10 cellular contexts compared by ENCODE assay signal in genomic region chr19:43316591-43317319, GRCh38. TPM values are rescaled to one million over a fixed set of nuclear protein-coding genes. Genes with fewer than 3 reads are reported as not detected.
A peak's percentile ranks its signal among the peaks of the same experiment; 100 is the strongest.
DNase-seq lines count a peak whose midpoint lies in the region; ATAC-seq and TF ChIP-seq lines count a peak whose summit lies in the region.
"Had no signal": no experiment of that assay in that cellular context is flagged by ENCODE, and none has a peak within 500 bp of the region (broad histone marks: within the 10 kb centered on the region; RNA-seq: fewer than 3 reads in every experiment).

No MANE protein-coding gene starts in this region.

- no peaks in the 10 kb centered on the region; a peak in 1 of 4 replicates for H3K4me1 ChIP-seq in SK-N-SH (ENCODE audit: control insufficient read depth in 1 of 2, insufficient read depth in 2 of 2, low read depth in 1 of 2, low read length in 1 of 2)

- H3K9me3 ChIP-seq in SK-N-SH: no peaks in the 10 kb centered on the region

- 0 out of 4 replicates have a peak overlapping the region, but pooled peaks of 1 of the 2 experiments have one; percentile 14 for H3K4me3 ChIP-seq in SK-N-SH (ENCODE audit: low read depth in 2 of 2, low read length in 1 of 2)

- no peaks in the 10 kb centered on the region for H3K9me2 ChIP-seq in SK-N-SH

- no peaks in the 10 kb centered on the region for H3K27me3 ChIP-seq in SK-N-SH (ENCODE audit: insufficient read depth)

- no peak overlapping the region for H3K9ac ChIP-seq in SK-N-SH

- CTCF ChIA-PET in SK-N-SH (lab: Yijun Ruan, JAX): interaction anchor here (0.6 to 1.0 kb wide), 3 partner anchors 9 to 682 kb away, joined by 3 to 7 read pairs (median 3); no protein-coding TSS in a partner anchor

- H3K79me2 ChIP-seq in SK-N-SH (ENCODE audit: insufficient read depth): no peaks in the 10 kb centered on the region

- no peak for TF ChIP-seq EP300 in SK-N-SH (IDR thresholded peaks at IDR 0.05; ENCODE audit: borderline replicate concordance in 1 of 2, low read depth in 1 of 2, low read length in 1 of 2)

- no peaks in the 10 kb centered on the region for H3K36me3 ChIP-seq in SK-N-SH (replicated peaks in 1 of 2; ENCODE audit: control insufficient read depth in 1 of 2, insufficient read depth in 2 of 2, low read length in 1 of 2)

- 19% methylated on average over 25 of the region's 27 CpGs for WGBS in SK-N-SH (ENCODE audit: low lambda C conversion rate)

- 0 out of 2 replicates have a peak overlapping the region, but pooled peaks have one; percentile 28 for H3K4me2 ChIP-seq in SK-N-SH

- TF ChIP-seq CTCF in C4-2B (conservative IDR thresholded peaks at IDR 0.05) (peak; percentile 80), SK-N-SH (IDR thresholded peaks at IDR 0.05) (peak; percentile 70)

- POLR2A ChIA-PET in SK-N-SH (lab: Yijun Ruan, JAX): no interaction called here

- no peaks in the 10 kb centered on the region for H4K20me1 ChIP-seq in SK-N-SH (ENCODE audit: insufficient read depth)

- no peak for ATAC-seq in HG02885 (IDR thresholded peaks at IDR 0.05; ENCODE audit: poor library complexity, unreplicated experiment)
- ATAC-seq: stimulated activated naive CD8-positive, alpha-beta T cell treated with anti-CD3 and anti-CD28 coated beads, Interleukin-15, Interleukin-2, amounts not matched to agents 100 U/mL and 50 U/mL, for 24 hours had no signal

- H3K27ac ChIP-seq in C4-2B (no peak overlapping the region), SK-N-SH (ENCODE audit: low read depth in 2 of 2, low read length in 1 of 2) (no peak overlapping the region)

- TF ChIP-seq RAD21 in SK-N-SH (IDR thresholded peaks at IDR 0.05; ENCODE audit: low read length): peak; percentile 69

- peak; percentile 21 for DNase-seq in HPDE6-E6E7 (ENCODE audit: extremely low spot score)
- peak; percentile 44 for DNase-seq in SK-N-SH
- peak; percentile 24 for DNase-seq in iris pigment epithelial cell (ENCODE audit: low read depth)
- no peak for DNase-seq in DMS79 (lab: John Stamatoyannopoulos, UW)
- no peak for DNase-seq in NAMALWA (ENCODE audit: low spot score)
- no peak for DNase-seq in activated CD8-positive, alpha-beta memory T cell treated with anti-CD3 and anti-CD28 coated beads, Interleukin-2, amount 50 U/mL, for 48 hours
- DNase-seq: activated CD4-positive, alpha-beta T cell treated with anti-CD3 and anti-CD28 coated beads, Interleukin-2, amount 50 U/mL, for 4 hours; stimulated activated naive CD8-positive, alpha-beta T cell treated with anti-CD3 and anti-CD28 coated beads, Interleukin-15, Interleukin-2, amounts not matched to agents 100 U/mL and 50 U/mL, for 24 hours had no signal

- H3F3A ChIP-seq in SK-N-SH (replicated peaks; ENCODE audit: insufficient read depth): no peaks in the 10 kb centered on the region

- no peak overlapping the region for H2AFZ ChIP-seq in SK-N-SH (ENCODE audit: low read depth)

TF ChIP-seq in SK-N-SH, 30 proteins besides CTCF, POLR2A, EP300 and RAD21:
- TF ChIP-seq REST (IDR thresholded peaks at IDR 0.05; ENCODE audit: low read depth, low read length) (peak; percentile 77; the same call in 1 of the 2 replicates), TAF1 (IDR thresholded peaks at IDR 0.05; ENCODE audit: borderline replicate concordance, low read depth, low read length) (no peak), MAX (IDR thresholded peaks at IDR 0.05; ENCODE audit: low read depth) (0 out of 2 replicates have a peak, but pooled peaks have one; percentile 16), SMC3 (IDR thresholded peaks at IDR 0.05; ENCODE audit: low read depth, low read length) (peak; percentile 66)
TF ChIP-seq in SK-N-SH: peak in this region for 3.

RNA-seq across cellular contexts. Expression of gene CD177, which starts 36.7 kb away (rescaled TPM):
- polyA plus RNA-seq in SK-N-SH (2012; rRNA removed): 0.54 and 0.88 TPM in 2 replicates
- 0.40 and 0.62 TPM in 2 replicates for polyA plus RNA-seq in SK-N-SH (2012; cell fraction: cytosol; rRNA removed)
- polyA plus RNA-seq in SK-N-SH (2012; cell fraction: nucleus; rRNA removed): 1.2 TPM in 2 replicates

RNA-seq across cellular contexts. Expression of gene PSG9, which starts 47.4 kb away (rescaled TPM):
- polyA plus RNA-seq in SK-N-SH (2012; rRNA removed): 0.72 and 1.0 TPM in 2 replicates
- 0.70 and 0.76 TPM in 2 replicates for polyA plus RNA-seq in SK-N-SH (2012; cell fraction: cytosol; rRNA removed)
- 0.47 and 0.71 TPM in 2 replicates for polyA plus RNA-seq in SK-N-SH (2012; cell fraction: nucleus; rRNA removed)

Comparison
In these comparisons a context has a peak if more than half of its experiments do, and no peak if none do; other contexts are left out.
1. DNase-seq: peak in HPDE6-E6E7 (single experiment), SK-N-SH (single experiment) and iris pigment epithelial cell (single experiment); none in DMS79 (single experiment), NAMALWA (single experiment) and activated CD8-positive, alpha-beta memory T cell treated with anti-CD3 and anti-CD28 coated beads, Interleukin-2, amount 50 U/mL, for 48 hours (single experiment).